ENCODE assay signal across 9 cellular contexts in genomic region chr6:139370707-139371345, GRCh38. TPM values are rescaled to one million over a fixed set of nuclear protein-coding genes. Genes with fewer than 3 reads are reported as not detected.
DNase-seq lines count a peak whose midpoint lies in the region; ATAC-seq, FAIRE-seq and TF ChIP-seq lines count a peak whose summit lies in the region.
"Had no signal": no experiment of that assay in that cellular context is flagged by ENCODE, and none has a peak within 500 bp of the region (broad histone marks: within the 10 kb centered on the region; RNA-seq: fewer than 3 reads in every experiment).

No MANE protein-coding gene starts in this region.

- H3K9me3 ChIP-seq in kidney (ENCODE audit: control insufficient read depth in 1 of 2, low read length in 2 of 2) (no peaks in the 10 kb centered on the region), suprapubic skin (no peaks in the 10 kb centered on the region)
- H3K9me3 ChIP-seq: BE2C had no signal

- TF ChIP-seq CTCF in kidney (IDR thresholded peaks at IDR 0.05; ENCODE audit: borderline replicate concordance, extremely low read depth, insufficient read depth), result no peak
- no peak for TF ChIP-seq CTCF in suprapubic skin (IDR thresholded peaks at IDR 0.05)

- peaks cover 0 to 7% of the 10 kb centered on the region in 2 donors for H3K4me1 ChIP-seq in kidney (ENCODE audit: control insufficient read depth in 1 of 2, insufficient read depth in 1 of 2, low read depth in 1 of 2, low read length in 2 of 2)
- peaks cover 43% of the 10 kb centered on the region for H3K4me1 ChIP-seq in suprapubic skin

- peak overlapping the region; percentile 74 to 77 for H3K9ac ChIP-seq in kidney (ENCODE audit: low read length in 2 of 2)

- H3K27ac ChIP-seq in kidney (ENCODE audit: low read depth in 2 of 2, low read length in 2 of 2) (peak overlapping the region; percentile 44 to 98), suprapubic skin (peak overlapping the region; percentile 76)

- H3K4me3 Mint-ChIP-seq in activated CD4-positive, alpha-beta T cell treated with anti-CD3 and anti-CD28 coated beads, Interleukin-2, amount 10 ng/mL, durations not matched to agents 7 days and 5 days, result peak overlapping the region; percentile 93
- peak overlapping the region; percentile 98 for H3K4me3 Mint-ChIP-seq in activated naive CD8-positive, alpha-beta T cell treated with anti-CD3 and anti-CD28 coated beads, Interleukin-2, amount 50 U/mL, for 24 hours

- CTCF ChIA-PET in activated CD4-positive, alpha-beta T cell treated with anti-CD3 and anti-CD28 coated beads, Interleukin-2, amount 10 ng/mL, durations not matched to agents 7 days and 5 days (lab: Charles Lee), result interaction anchor here (0.6 to 1.8 kb wide), 7 partner anchors 11 to 503 kb away, joined by 3 to 14 read pairs (median 4); no protein-coding TSS in a partner anchor

- peaks cover 37% of the 10 kb centered on the region for H3K36me3 Mint-ChIP-seq in activated CD4-positive, alpha-beta T cell treated with anti-CD3 and anti-CD28 coated beads, Interleukin-2, amount 10 ng/mL, durations not matched to agents 7 days and 5 days (ENCODE audit: low read depth)
- H3K36me3 Mint-ChIP-seq in activated naive CD8-positive, alpha-beta T cell treated with anti-CD3 and anti-CD28 coated beads, Interleukin-2, amount 50 U/mL, for 24 hours (ENCODE audit: low read depth), result peaks cover 9% of the 10 kb centered on the region

- WGBS in suprapubic skin, result 50% methylated on average over 3 of the region's 3 CpGs

- peaks cover 45% of the 10 kb centered on the region for H3K4me1 Mint-ChIP-seq in activated CD4-positive, alpha-beta T cell treated with anti-CD3 and anti-CD28 coated beads, Interleukin-2, amount 10 ng/mL, durations not matched to agents 7 days and 5 days
- peaks cover 53% of the 10 kb centered on the region for H3K4me1 Mint-ChIP-seq in activated naive CD8-positive, alpha-beta T cell treated with anti-CD3 and anti-CD28 coated beads, Interleukin-2, amount 50 U/mL, for 24 hours

- H3K9me3 Mint-ChIP-seq in activated CD4-positive, alpha-beta T cell treated with anti-CD3 and anti-CD28 coated beads, Interleukin-2, amount 10 ng/mL, durations not matched to agents 7 days and 5 days, result no peaks in the 10 kb centered on the region
- H3K9me3 Mint-ChIP-seq in activated naive CD8-positive, alpha-beta T cell treated with anti-CD3 and anti-CD28 coated beads, Interleukin-2, amount 50 U/mL, for 24 hours, result no peaks in the 10 kb centered on the region

- H3K27ac Mint-ChIP-seq in activated CD4-positive, alpha-beta T cell treated with anti-CD3 and anti-CD28 coated beads, Interleukin-2, amount 10 ng/mL, durations not matched to agents 7 days and 5 days, result peak overlapping the region; percentile 1
- peak overlapping the region; percentile 66 for H3K27ac Mint-ChIP-seq in activated naive CD8-positive, alpha-beta T cell treated with anti-CD3 and anti-CD28 coated beads, Interleukin-2, amount 50 U/mL, for 24 hours

- no peaks in the 10 kb centered on the region for H3K27me3 ChIP-seq in suprapubic skin
- H3K27me3 ChIP-seq: BE2C had no signal

- H3K36me3 ChIP-seq in kidney (ENCODE audit: control insufficient read depth in 1 of 2, insufficient read depth in 2 of 2, low read length in 2 of 2) (peaks cover 5 to 14% of the 10 kb centered on the region in 2 donors), suprapubic skin (peaks cover 4% of the 10 kb centered on the region)
- H3K36me3 ChIP-seq: BE2C had no signal

- H3K4me3 ChIP-seq in kidney (ENCODE audit: low read length in 2 of 2), result peak overlapping the region; percentile 95 to 97
- peak overlapping the region; percentile 92 for H3K4me3 ChIP-seq in suprapubic skin

- intact Hi-C loops in kidney (cut with DNase I), result loop anchor here (10.0 kb wide), 1 partner anchor 684 kb away; no protein-coding TSS in a partner anchor

- DNase-seq in activated CD4-positive, alpha-beta T cell treated with anti-CD3 and anti-CD28 coated beads, Interleukin-2, amount 10 ng/mL, durations not matched to agents 7 days and 5 days, result no peak
- DNase-seq in activated CD4-positive, alpha-beta T cell treated with anti-CD3 and anti-CD28 coated beads, Interleukin-2, amount 50 U/mL, for 1 hour, result no peak
- no peak for DNase-seq in activated naive CD8-positive, alpha-beta T cell treated with anti-CD3 and anti-CD28 coated beads, Interleukin-2, amount 50 U/mL, for 24 hours
- DNase-seq in kidney (no peak), suprapubic skin (ENCODE audit: low spot score in 2 of 2) (no peak), NCI-H1694 treated with DMSO at 0.1 percent for 48 hours (lab: John Stamatoyannopoulos, UW) (no peak), NCI-H2171 (lab: John Stamatoyannopoulos, UW) (no peak), GF-D8 (lab: John Stamatoyannopoulos, UW) (no peak)
- DNase-seq: BE2C had no signal

- TF ChIP-seq EP300 in suprapubic skin (IDR thresholded peaks at IDR 0.05), result no peak

- no peaks in the 10 kb centered on the region for H3K27me3 Mint-ChIP-seq in activated CD4-positive, alpha-beta T cell treated with anti-CD3 and anti-CD28 coated beads, Interleukin-2, amount 10 ng/mL, durations not matched to agents 7 days and 5 days
- peaks cover 2% of the 10 kb centered on the region for H3K27me3 Mint-ChIP-seq in activated naive CD8-positive, alpha-beta T cell treated with anti-CD3 and anti-CD28 coated beads, Interleukin-2, amount 50 U/mL, for 24 hours

- TF ChIP-seq POLR2A in suprapubic skin (IDR thresholded peaks at IDR 0.05), result no peak

- no peak for ATAC-seq in activated naive CD8-positive, alpha-beta T cell treated with anti-CD3 and anti-CD28 coated beads, Interleukin-2, amount 50 U/mL, for 24 hours

- POLR2A ChIA-PET in activated CD4-positive, alpha-beta T cell treated with anti-CD3 and anti-CD28 coated beads, Interleukin-2, amount 10 ng/mL, durations not matched to agents 7 days and 5 days (lab: Charles Lee), result interaction anchor here (0.7 kb wide), 1 partner anchor 234 kb away, joined by 3 read pairs; no protein-coding TSS in a partner anchor

- FAIRE-seq in kidney (lab: Jason Lieb, UNC), result no peak

RNA-seq across cellular contexts. Expression of gene CITED2, which starts 3.6 kb away (rescaled TPM):
- 10 to 100 TPM; 65.0 to 76.7 TPM for total RNA-seq in activated CD4-positive, alpha-beta T cell treated with anti-CD3 and anti-CD28 coated beads, Interleukin-2, amount 10 ng/mL, durations not matched to agents 7 days and 5 days
- total RNA-seq in kidney (215 TPM), suprapubic skin (100 to 1,000 TPM; 167 to 239 (median 206) TPM)
- polyA plus RNA-seq in kidney (ENCODE audit: insufficient read depth, low read depth, low replicate concordance), result 72.1 TPM
